In the genomic region with DNA sequence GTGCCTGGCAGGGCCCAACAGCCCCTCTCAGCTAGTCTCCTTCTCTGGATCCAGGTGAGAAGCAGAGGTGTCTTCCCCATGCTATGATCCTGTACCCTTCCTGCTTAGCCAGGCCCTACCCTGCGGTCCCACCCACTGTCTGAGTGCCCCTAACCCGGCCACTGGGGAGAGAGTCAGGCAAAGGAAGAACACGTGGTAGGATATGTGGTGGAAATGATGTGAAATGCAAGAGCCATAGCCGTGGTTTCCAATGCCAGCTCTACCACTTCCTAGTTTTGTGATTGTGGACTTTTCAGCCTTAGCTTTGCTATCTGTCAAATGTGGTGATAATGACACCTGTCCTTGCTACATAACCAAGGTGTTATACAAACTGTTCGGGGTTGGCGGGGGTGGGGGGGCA, we compare ENCODE assay signal across 18 cellular contexts. TPM values are rescaled to one million over a fixed set of nuclear protein-coding genes. Genes with fewer than 3 reads are reported as not detected.
A peak's percentile ranks its signal among the peaks of the same experiment; 100 is the strongest.
DNase-seq lines count a peak whose midpoint lies in the region; ATAC-seq and TF ChIP-seq lines count a peak whose summit lies in the region.
"Had no signal": no experiment of that assay in that cellular context is flagged by ENCODE, and none has a peak within 500 bp of the region (broad histone marks: within the 10 kb centered on the region; RNA-seq: fewer than 3 reads in every experiment).

No MANE protein-coding gene starts in this region.

- intact Hi-C loops in activated CD4-positive, alpha-beta T cell treated with anti-CD3 and anti-CD28 coated beads for 36 hours (cut with DNase I, micrococcal nuclease): no loop called here
- intact Hi-C loops in naive thymus-derived CD4-positive, alpha-beta T cell (cut with micrococcal nuclease): no loop called here
- intact Hi-C loops in vagina (cut with DNase I): no loop called here
- intact Hi-C loops in prostate gland (cut with DNase I): no loop called here

- POLR2A ChIA-PET in activated CD4-positive, alpha-beta T cell treated with anti-CD3 and anti-CD28 coated beads for 36 hours (lab: Charles Lee): no interaction called here
- POLR2A ChIA-PET in naive thymus-derived CD4-positive, alpha-beta T cell (lab: Charles Lee): interaction anchor here (1.4 to 12.4 kb wide), 3 partner anchors 9 to 22 kb away, joined by 6 to 227 read pairs (median 102); a partner anchor contains a TSS

- no peak for TF ChIP-seq CTCF in vagina (IDR thresholded peaks at IDR 0.05)
- no peak for TF ChIP-seq CTCF in prostate gland (IDR thresholded peaks at IDR 0.05)

- no peaks in the 10 kb centered on the region for H3K9me3 ChIP-seq in naive thymus-derived CD4-positive, alpha-beta T cell (ENCODE audit: control insufficient read depth in 2 of 3, low read length in 3 of 3)
- H3K9me3 ChIP-seq in vagina (no peaks in the 10 kb centered on the region), prostate gland (no peaks in the 10 kb centered on the region)
- H3K9me3 ChIP-seq: BLaER1, Peyer's patch had no signal

- no peaks in the 10 kb centered on the region for H3K36me3 ChIP-seq in naive thymus-derived CD4-positive, alpha-beta T cell (ENCODE audit: control insufficient read depth in 2 of 3, insufficient read depth in 3 of 3, low read length in 3 of 3)
- H3K36me3 ChIP-seq in vagina (no peaks in the 10 kb centered on the region), prostate gland (no peaks in the 10 kb centered on the region)
- H3K36me3 ChIP-seq: BLaER1, Peyer's patch had no signal

- peak; percentile 4 for DNase-seq in activated CD4-positive, alpha-beta T cell treated with anti-CD3 and anti-CD28 coated beads for 1 hour
- no peak for DNase-seq in activated CD4-positive, alpha-beta T cell treated with anti-CD3 and anti-CD28 coated beads for 36 hours
- no peak for DNase-seq in stimulated activated naive CD8-positive, alpha-beta T cell treated with anti-CD3 and anti-CD28 coated beads, Interleukin-15, amount 100 ng/mL, for 72 hours
- DNase-seq in stimulated activated naive CD8-positive, alpha-beta T cell treated with anti-CD3 and anti-CD28 coated beads, Interleukin-15, Interleukin-2, amounts not matched to agents 100 U/mL and 50 U/mL, for 24 hours: no peak
- peak in 1 of 9 donors; percentile 15 for DNase-seq in naive thymus-derived CD4-positive, alpha-beta T cell
- DNase-seq in vagina (ENCODE audit: extremely low spot score in 2 of 2): peak; percentile 32 to 72
- no peak for DNase-seq in LoVo (ENCODE audit: low spot score)
- DNase-seq in prostate gland (ENCODE audit: low spot score): no peak
- DNase-seq: DMS 273 treated with DMSO at 0.1 percent for 48 hours, Kasumi-1, NCI-H1417, NCI-H1930, NCI-H2171, Peyer's patch had no signal

- no peak for ATAC-seq in activated CD4-positive, alpha-beta T cell treated with anti-CD3 and anti-CD28 coated beads for 36 hours
- peak; percentile 33 for ATAC-seq in stimulated activated naive CD8-positive, alpha-beta T cell treated with anti-CD3 and anti-CD28 coated beads, Interleukin-15, amount 100 ng/mL, for 72 hours
- ATAC-seq in stimulated activated naive CD8-positive, alpha-beta T cell treated with anti-CD3 and anti-CD28 coated beads, Interleukin-15, Interleukin-2, amounts not matched to agents 100 U/mL and 50 U/mL, for 24 hours: no peak
- peak; percentile 14 for ATAC-seq in naive thymus-derived CD4-positive, alpha-beta T cell

- CTCF ChIA-PET in activated CD4-positive, alpha-beta T cell treated with anti-CD3 and anti-CD28 coated beads for 36 hours (lab: Charles Lee): interaction anchor here (0.8 kb wide), 1 partner anchor 242 kb away, joined by 3 read pairs; no protein-coding TSS in a partner anchor
- CTCF ChIA-PET in naive thymus-derived CD4-positive, alpha-beta T cell (lab: Charles Lee): interaction anchor here (0.9 to 4.8 kb wide), 2 partner anchors 25 to 52 kb away, joined by 3 to 32 read pairs; no protein-coding TSS in a partner anchor

- no peak overlapping the region for H3K27ac ChIP-seq in naive thymus-derived CD4-positive, alpha-beta T cell (ENCODE audit: low read depth, low read length)
- no peak overlapping the region for H3K27ac ChIP-seq in vagina
- H3K27ac ChIP-seq in prostate gland: no peak overlapping the region
- H3K27ac ChIP-seq: 22Rv1, BLaER1, Peyer's patch had no signal

- H3K4me3 ChIP-seq in naive thymus-derived CD4-positive, alpha-beta T cell (ENCODE audit: low read length): no peak overlapping the region
- H3K4me3 ChIP-seq in vagina (no peak overlapping the region), prostate gland (no peak overlapping the region)
- H3K4me3 ChIP-seq: BLaER1, Peyer's patch had no signal

- no peak overlapping the region for H3K4me3 Mint-ChIP-seq in activated CD4-positive, alpha-beta T cell treated with anti-CD3 and anti-CD28 coated beads for 36 hours
- H3K4me3 Mint-ChIP-seq in stimulated activated naive CD8-positive, alpha-beta T cell treated with anti-CD3 and anti-CD28 coated beads, Interleukin-15, amount 100 ng/mL, for 72 hours: no peak overlapping the region
- no peak overlapping the region for H3K4me3 Mint-ChIP-seq in naive thymus-derived CD4-positive, alpha-beta T cell

- no peaks in the 10 kb centered on the region for H3K27me3 Mint-ChIP-seq in activated CD4-positive, alpha-beta T cell treated with anti-CD3 and anti-CD28 coated beads for 36 hours
- H3K27me3 Mint-ChIP-seq in stimulated activated naive CD8-positive, alpha-beta T cell treated with anti-CD3 and anti-CD28 coated beads, Interleukin-15, amount 100 ng/mL, for 72 hours: no peaks in the 10 kb centered on the region
- peaks cover 0 to 28% (median 0%) of the 10 kb centered on the region in 5 donors for H3K27me3 Mint-ChIP-seq in naive thymus-derived CD4-positive, alpha-beta T cell

- 84% methylated on average over 6 of the region's 6 CpGs for WGBS in prostate gland

- peaks cover 0 to 3% of the 10 kb centered on the region in 2 donors for H3K27me3 ChIP-seq in naive thymus-derived CD4-positive, alpha-beta T cell (ENCODE audit: control insufficient read depth in 2 of 2, insufficient read depth in 2 of 2, low read length in 2 of 2)
- H3K27me3 ChIP-seq in vagina (no peaks in the 10 kb centered on the region), prostate gland (replicated peaks; ENCODE audit: insufficient read depth) (no peaks in the 10 kb centered on the region)
- H3K27me3 ChIP-seq: BLaER1, Peyer's patch had no signal

- H3K4me1 Mint-ChIP-seq in activated CD4-positive, alpha-beta T cell treated with anti-CD3 and anti-CD28 coated beads for 36 hours: peaks cover 35% of the 10 kb centered on the region
- H3K4me1 Mint-ChIP-seq in stimulated activated naive CD8-positive, alpha-beta T cell treated with anti-CD3 and anti-CD28 coated beads, Interleukin-15, amount 100 ng/mL, for 72 hours: peaks cover 43% of the 10 kb centered on the region
- peaks cover 31 to 79% (median 56%) of the 10 kb centered on the region in 7 donors for H3K4me1 Mint-ChIP-seq in naive thymus-derived CD4-positive, alpha-beta T cell

- H3K27ac Mint-ChIP-seq in activated CD4-positive, alpha-beta T cell treated with anti-CD3 and anti-CD28 coated beads for 36 hours: no peak overlapping the region
- no peak overlapping the region for H3K27ac Mint-ChIP-seq in stimulated activated naive CD8-positive, alpha-beta T cell treated with anti-CD3 and anti-CD28 coated beads, Interleukin-15, amount 100 ng/mL, for 72 hours
- peak overlapping the region in 6 of 9 donors; percentile 26 to 81 (median 62) for H3K27ac Mint-ChIP-seq in naive thymus-derived CD4-positive, alpha-beta T cell

- TF ChIP-seq POLR2A in vagina (IDR thresholded peaks at IDR 0.05): no peak
- no peak for TF ChIP-seq POLR2A in prostate gland (IDR thresholded peaks at IDR 0.05)

- no peaks in the 10 kb centered on the region for H3K9me3 Mint-ChIP-seq in activated CD4-positive, alpha-beta T cell treated with anti-CD3 and anti-CD28 coated beads for 36 hours (ENCODE audit: low read depth)
- no peaks in the 10 kb centered on the region for H3K9me3 Mint-ChIP-seq in stimulated activated naive CD8-positive, alpha-beta T cell treated with anti-CD3 and anti-CD28 coated beads, Interleukin-15, amount 100 ng/mL, for 72 hours
- peaks cover 0 to 3% (median 0%) of the 10 kb centered on the region in 11 donors for H3K9me3 Mint-ChIP-seq in naive thymus-derived CD4-positive, alpha-beta T cell

- no peaks in the 10 kb centered on the region for H3K36me3 Mint-ChIP-seq in activated CD4-positive, alpha-beta T cell treated with anti-CD3 and anti-CD28 coated beads for 36 hours (ENCODE audit: low read depth)
- peaks cover 0 to 10% (median 0%) of the 10 kb centered on the region in 5 donors for H3K36me3 Mint-ChIP-seq in naive thymus-derived CD4-positive, alpha-beta T cell

- peaks cover 14 to 43% of the 10 kb centered on the region in 2 donors for H3K4me1 ChIP-seq in naive thymus-derived CD4-positive, alpha-beta T cell (ENCODE audit: control insufficient read depth in 2 of 2, insufficient read depth in 2 of 2, low read length in 2 of 2)
- H3K4me1 ChIP-seq in vagina (no peaks in the 10 kb centered on the region), prostate gland (replicated peaks) (no peaks in the 10 kb centered on the region)
- H3K4me1 ChIP-seq: Peyer's patch had no signal

RNA-seq across cellular contexts. Expression of a gene that starts 15.8 kb away (rescaled TPM):
- not detected for total RNA-seq in activated CD4-positive, alpha-beta T cell treated with anti-CD3 and anti-CD28 coated beads for 36 hours
- 1 to 10 TPM in 3 of 5 experiments, under 1 TPM in 1, not detected in 1; 0.29 to 2.3 (median 2.0) TPM for total RNA-seq in naive thymus-derived CD4-positive, alpha-beta T cell
- polyA plus RNA-seq in naive thymus-derived CD4-positive, alpha-beta T cell: 1 to 10 TPM; 2.4 to 4.7 TPM
- total RNA-seq in vagina (2.0 TPM), prostate gland (1 to 10 TPM in 1 of 2 donors, under 1 TPM in 1; 0.41 to 5.1 TPM)
- total RNA-seq: NCI-H460 had no signal

RNA-seq across cellular contexts. Expression of a gene that starts 17.8 kb away (rescaled TPM):
- total RNA-seq in activated CD4-positive, alpha-beta T cell treated with anti-CD3 and anti-CD28 coated beads for 36 hours: 1 to 10 TPM; 1.7 to 1.9 TPM
- 10 to 100 TPM in 4 of 5 experiments, 1 to 10 TPM in 1; 1.0 to 96.4 (median 65.6) TPM for total RNA-seq in naive thymus-derived CD4-positive, alpha-beta T cell
- polyA plus RNA-seq in naive thymus-derived CD4-positive, alpha-beta T cell: 10 to 100 TPM in 1 of 2 donors, 1 to 10 TPM in 1; 6.2 to 11.1 TPM
- total RNA-seq in vagina: not detected
- total RNA-seq in prostate gland: not detected
- total RNA-seq: Daoy, NCI-H460 had no signal

RNA-seq across cellular contexts. Expression of a gene that starts 34.9 kb away (rescaled TPM):
- total RNA-seq in activated CD4-positive, alpha-beta T cell treated with anti-CD3 and anti-CD28 coated beads for 36 hours: 1 to 10 TPM; 3.2 TPM
- total RNA-seq in naive thymus-derived CD4-positive, alpha-beta T cell: 100 to 1,000 TPM in 3 of 5 experiments, 10 to 100 TPM in 1, 1 to 10 TPM in 1; 2.1 to 149 (median 104) TPM
- under 1 TPM in 1 of 2 donors, not detected in 1; 0.71 TPM for polyA plus RNA-seq in naive thymus-derived CD4-positive, alpha-beta T cell
- not detected for total RNA-seq in vagina
- total RNA-seq in prostate gland: 10 to 100 TPM in 1 of 2 donors, not detected in 1; 22.1 TPM
- total RNA-seq: Daoy, NCI-H460 had no signal

RNA-seq across cellular contexts. Expression of a gene that starts 44.0 kb away (rescaled TPM):
- total RNA-seq in activated CD4-positive, alpha-beta T cell treated with anti-CD3 and anti-CD28 coated beads for 36 hours: not detected
- total RNA-seq in naive thymus-derived CD4-positive, alpha-beta T cell: 1 to 10 TPM in 2 of 5 experiments, under 1 TPM in 1, not detected in 2; 0.27 to 5.6 (median 2.3) TPM
- 1 to 10 TPM; 5.2 to 9.4 TPM for polyA plus RNA-seq in naive thymus-derived CD4-positive, alpha-beta T cell
- total RNA-seq in vagina: 886 TPM
- total RNA-seq in prostate gland: 10 to 100 TPM in 1 of 2 donors, 1 to 10 TPM in 1; 1.5 to 18.1 TPM
- total RNA-seq: Daoy, NCI-H460 had no signal

Comparison
In these comparisons a context has a peak if more than half of its experiments do, and no peak if none do; other contexts are left out.
1. DNase-seq: peak in activated CD4-positive, alpha-beta T cell treated with anti-CD3 and anti-CD28 coated beads for 1 hour (single experiment) and vagina (2 of 2); none in activated CD4-positive, alpha-beta T cell treated with anti-CD3 and anti-CD28 coated beads for 36 hours (single experiment), stimulated activated naive CD8-positive, alpha-beta T cell treated with anti-CD3 and anti-CD28 coated beads, Interleukin-15, amount 100 ng/mL, for 72 hours (0 of 2), stimulated activated naive CD8-positive, alpha-beta T cell treated with anti-CD3 and anti-CD28 coated beads, Interleukin-15, Interleukin-2, amounts not matched to agents 100 U/mL and 50 U/mL, for 24 hours (single experiment), LoVo (single experiment) and prostate gland (single experiment).
2. ATAC-seq: peak in stimulated activated naive CD8-positive, alpha-beta T cell treated with anti-CD3 and anti-CD28 coated beads, Interleukin-15, amount 100 ng/mL, for 72 hours (single experiment) and naive thymus-derived CD4-positive, alpha-beta T cell (single experiment); none in activated CD4-positive, alpha-beta T cell treated with anti-CD3 and anti-CD28 coated beads for 36 hours (single experiment) and stimulated activated naive CD8-positive, alpha-beta T cell treated with anti-CD3 and anti-CD28 coated beads, Interleukin-15, Interleukin-2, amounts not matched to agents 100 U/mL and 50 U/mL, for 24 hours (single experiment).
3. H3K27ac Mint-ChIP-seq: peak in naive thymus-derived CD4-positive, alpha-beta T cell (6 of 9); none in activated CD4-positive, alpha-beta T cell treated with anti-CD3 and anti-CD28 coated beads for 36 hours (single experiment) and stimulated activated naive CD8-positive, alpha-beta T cell treated with anti-CD3 and anti-CD28 coated beads, Interleukin-15, amount 100 ng/mL, for 72 hours (0 of 2).